In the genomic region with DNA sequence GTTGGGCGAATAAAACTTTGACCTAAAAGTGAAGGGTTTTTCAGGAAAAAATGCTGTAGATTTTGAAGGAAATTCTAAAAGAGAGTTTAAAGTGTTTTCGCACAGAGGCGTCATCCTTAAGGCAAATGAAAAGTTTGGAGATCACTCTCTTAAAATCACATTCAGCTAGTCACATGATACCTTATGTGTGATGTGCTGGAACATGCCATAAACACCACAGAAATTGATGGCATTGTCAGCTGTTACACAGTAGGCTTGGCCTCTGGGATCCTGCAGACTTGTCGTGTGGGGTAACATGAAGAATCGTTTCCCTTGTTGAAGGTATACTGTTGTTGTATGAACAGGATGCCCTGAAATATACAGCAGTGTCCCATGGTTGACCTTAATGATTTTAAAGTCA, we compare ENCODE assay signal across 10 cellular contexts. TPM values are rescaled to one million over a fixed set of nuclear protein-coding genes. Genes with fewer than 3 reads are reported as not detected.
DNase-seq lines count a peak whose midpoint lies in the region; ATAC-seq, FAIRE-seq and TF ChIP-seq lines count a peak whose summit lies in the region.
"Had no signal": no experiment of that assay in that cellular context is flagged by ENCODE, and none has a peak within 500 bp of the region (broad histone marks: within the 10 kb centered on the region; RNA-seq: fewer than 3 reads in every experiment).

No MANE protein-coding gene starts in this region.

- H3K9me3 ChIP-seq in A673 (ENCODE audit: low read depth, low read length, poor library complexity, severe bottlenecking) (no peaks in the 10 kb centered on the region), SK-N-MC (ENCODE audit: low read depth, low read length) (no peaks in the 10 kb centered on the region)

- ATAC-seq in GM19397 (IDR thresholded peaks at IDR 0.05; ENCODE audit: unreplicated experiment) = no peak

- no peaks in the 10 kb centered on the region for H3K27me3 ChIP-seq in A673 (replicated peaks; ENCODE audit: insufficient read depth, low read depth, low read length, poor library complexity)

- intact Hi-C loops in A673 (cut with micrococcal nuclease; ENCODE audit: unreplicated experiment) = no loop called here

- H3K27ac Mint-ChIP-seq in immature natural killer cell = peak overlapping the region in 5 of 6 donors; percentile 41 to 90 (median 87)

- H3K9me3 Mint-ChIP-seq in immature natural killer cell = no peaks in the 10 kb centered on the region

- no peaks in the 10 kb centered on the region for H3K36me3 ChIP-seq in A673 (ENCODE audit: insufficient read depth, low read length, poor library complexity, severe bottlenecking)
- H3K36me3 ChIP-seq in SK-N-MC (ENCODE audit: insufficient read depth, low read length) = peaks cover 13% of the 10 kb centered on the region; the same call in 1 of the 2 replicates

- no peaks in the 10 kb centered on the region for H3K36me3 Mint-ChIP-seq in immature natural killer cell

- H3K27me3 Mint-ChIP-seq in immature natural killer cell (ENCODE audit: low read depth in 3 of 3) = peaks cover 5 to 12% (median 8%) of the 10 kb centered on the region in 3 donors

- no peak for DNase-seq in A673 (ENCODE audit: low spot score)
- no peak for DNase-seq in GM12892 (ENCODE audit: insufficient read length)
- DNase-seq in SK-N-MC (ENCODE audit: low read depth, low spot score) = no peak
- DNase-seq in immature natural killer cell = no peak
- DNase-seq in retina = no peak
- no peak for DNase-seq in GM10248 (ENCODE audit: extremely low spot score)
- DNase-seq in NCI-H2029 treated with DMSO at 0.1 percent for 48 hours (lab: John Stamatoyannopoulos, UW) = no peak
- DNase-seq: KBM-7 had no signal

- no peak for TF ChIP-seq POLR2A in GM12892 (IDR thresholded peaks at IDR 0.05; ENCODE audit: low read depth, low read length)

- CTCF ChIA-PET in A673 (lab: Charles Lee) = no interaction called here
- CTCF ChIA-PET in GM10248 (lab: Yijun Ruan, JAX) = interaction anchor here (0.9 to 1.7 kb wide), 5 partner anchors 10 to 51 kb away, joined by 3 to 5 read pairs (median 4); no protein-coding TSS in a partner anchor

- H3K27ac ChIP-seq in A673 (ENCODE audit: low read depth, low read length, poor library complexity, severe bottlenecking) (peak overlapping the region; percentile 4), SK-N-MC (0 out of 2 replicates have a peak overlapping the region, but pooled peaks have one; percentile 98)

- FAIRE-seq in GM12892 (lab: Jason Lieb, UNC) = peak; percentile 77
- FAIRE-seq: colon had no signal

- no peak overlapping the region for H3K4me3 ChIP-seq in A673 (ENCODE audit: low read depth, low read length, poor library complexity, severe bottlenecking)
- H3K4me3 ChIP-seq in SK-N-MC = peak overlapping the region; percentile 94

- H3K9ac ChIP-seq in SK-N-MC (ENCODE audit: insufficient read length) = peak overlapping the region; percentile 68

- TF ChIP-seq CTCF in A673 (conservative IDR thresholded peaks at IDR 0.05; ENCODE audit: low read depth, low read length) (no peak), GM10248 (IDR thresholded peaks at IDR 0.05; ENCODE audit: control extremely low read depth, extremely low read depth, low read depth, missing control alignments) (no peak)

- peak overlapping the region; percentile 55 to 84 (median 82) for H3K4me3 Mint-ChIP-seq in immature natural killer cell

- BruUV-seq in A673 (replicated peaks; lab: Mats Ljungman, UMichigan) = TSS peak; percentile 26

- POLR2A ChIA-PET in A673 (lab: Charles Lee; ENCODE audit: low non-redundant PET) (no interaction called here), GM10248 (lab: Yijun Ruan, JAX) (interaction anchor here (1.4 kb wide), 1 partner anchor 11 kb away, joined by 6 read pairs; no protein-coding TSS in a partner anchor)

- peaks cover 42 to 65% of the 10 kb centered on the region in 2 donors for H3K4me1 Mint-ChIP-seq in immature natural killer cell

- H3K4me1 ChIP-seq in A673 (ENCODE audit: insufficient read depth, low read length, poor library complexity, severe bottlenecking) = peaks cover 64% of the 10 kb centered on the region

RNA-seq across cellular contexts. Expression of a gene that starts 3.3 kb away (rescaled TPM):
- 237 and 246 TPM in 2 replicates for total RNA-seq in A673 (2021)
- polyA plus RNA-seq in GM12892 (2012; ENCODE audit: missing spikeins) = 277 TPM
- polyA plus RNA-seq in immature natural killer cell = 10 to 100 TPM; 33.9 to 53.7 (median 39.1) TPM

RNA-seq across cellular contexts. Expression of a gene that starts 48.5 kb away (rescaled TPM):
- not detected in 2 replicates for total RNA-seq in A673 (2021)
- polyA plus RNA-seq in GM12892 (2012; ENCODE audit: missing spikeins) = not detected
- 1 to 10 TPM in 1 of 3 donors, under 1 TPM in 2; 0.77 to 1.8 (median 0.97) TPM for polyA plus RNA-seq in immature natural killer cell
